12 cellular contexts compared by ENCODE assay signal in genomic region chr22:36641902-36642640, GRCh38.
A peak's percentile ranks its signal among the peaks of the same experiment; 100 is the strongest.
DNase-seq lines count a peak whose midpoint lies in the region; FAIRE-seq and TF ChIP-seq lines count a peak whose summit lies in the region.
"Had no signal": no experiment of that assay in that cellular context is flagged by ENCODE, and none has a peak within 500 bp of the region (broad histone marks: within the 10 kb centered on the region; RNA-seq: fewer than 3 reads in every experiment).

No MANE protein-coding gene starts in this region.

- intact Hi-C loops in kidney (cut with DNase I): no loop called here

- DNase-seq in AG09309 (ENCODE audit: low read depth): peak; percentile 50
- DNase-seq in GM04504 (ENCODE audit: low read depth): peak; percentile 35
- DNase-seq in RKO (ENCODE audit: low spot score): peak; percentile 58
- DNase-seq in fibroblast of villous mesenchyme (ENCODE audit: low read depth): peak; percentile 38
- no peak for DNase-seq in kidney
- no peak for DNase-seq in AML-193 (lab: John Stamatoyannopoulos, UW)
- DNase-seq in NCI-H1105 treated with DMSO at 0.1 percent for 48 hours (lab: John Stamatoyannopoulos, UW): no peak
- no peak for DNase-seq in RPMI8226
- DNase-seq: activated T-cell treated with anti-CD3 and anti-CD28 coated beads, Interleukin-2, amount 50 U/mL, for 48 hours; Caco-2; NCI-H1417 treated with DMSO at 0.1 percent for 48 hours had no signal

- no peak overlapping the region for H3K9ac ChIP-seq in kidney (ENCODE audit: low read length in 2 of 2)

- no peak overlapping the region for H3K4me3 ChIP-seq in AG09309 (ENCODE audit: control insufficient read depth, low read depth, low read length)
- no peak overlapping the region for H3K4me3 ChIP-seq in fibroblast of villous mesenchyme (ENCODE audit: low read depth, low read length)
- H3K4me3 ChIP-seq in kidney (ENCODE audit: low read length in 2 of 2): no peak overlapping the region

- H3K4me1 ChIP-seq in kidney (ENCODE audit: control insufficient read depth in 1 of 2, insufficient read depth in 1 of 2, low read depth in 1 of 2, low read length in 2 of 2): no peaks in the 10 kb centered on the region
- H3K4me1 ChIP-seq: Caco-2 had no signal

- H3K36me3 ChIP-seq in kidney (ENCODE audit: control insufficient read depth in 1 of 2, insufficient read depth in 2 of 2, low read length in 2 of 2): no peaks in the 10 kb centered on the region

- H3K9me3 ChIP-seq in kidney (ENCODE audit: control insufficient read depth in 1 of 2, low read length in 2 of 2): no peaks in the 10 kb centered on the region
- H3K9me3 ChIP-seq: Caco-2 had no signal

- H3K27ac ChIP-seq in kidney (ENCODE audit: low read depth in 2 of 2, low read length in 2 of 2): no peak overlapping the region

- FAIRE-seq in kidney (lab: Jason Lieb, UNC): no peak
- FAIRE-seq: GM18507 had no signal

- TF ChIP-seq CTCF in AG09309 (IDR thresholded peaks at IDR 0.05; ENCODE audit: control insufficient read depth, insufficient read depth, low read depth, low read length, missing control alignments): no peak
- no peak for TF ChIP-seq CTCF in fibroblast of villous mesenchyme (IDR thresholded peaks at IDR 0.05; ENCODE audit: insufficient read depth, low read depth, low read length)
- no peak for TF ChIP-seq CTCF in kidney (IDR thresholded peaks at IDR 0.05; ENCODE audit: borderline replicate concordance, extremely low read depth, insufficient read depth)

Comparison
In these comparisons a context has a peak if more than half of its experiments do, and no peak if none do; other contexts are left out.
1. DNase-seq: peak in AG09309 (single experiment), GM04504 (single experiment), RKO (single experiment) and fibroblast of villous mesenchyme (single experiment); none in kidney (single experiment), AML-193 (0 of 2), NCI-H1105 treated with DMSO at 0.1 percent for 48 hours (single experiment) and RPMI8226 (single experiment).